8 cellular contexts compared by ENCODE assay signal in genomic region chr20:58870293-58871014, GRCh38. TPM values are rescaled to one million over a fixed set of nuclear protein-coding genes. Genes with fewer than 3 reads are reported as not detected.
DNase-seq lines count a peak whose midpoint lies in the region; ATAC-seq, FAIRE-seq and TF ChIP-seq lines count a peak whose summit lies in the region.

No MANE protein-coding gene starts in this region.

- no peak overlapping the region for H3K9ac ChIP-seq in PC-3 (ENCODE audit: low read length)

- BruUV-seq in PC-3 (replicated peaks; lab: Mats Ljungman, UMichigan): no TSS peak

- H3K4me2 ChIP-seq in PC-3 (ENCODE audit: low read length): peak overlapping the region; percentile 24

- CTCF ChIA-PET in PC-3 (lab: Charles Lee): interaction anchor here (0.6 to 1.0 kb wide), 4 partner anchors 16 to 585 kb away, joined by 3 to 5 read pairs (median 4); partner anchors contain the start of gene ATP5F1E

- peak overlapping the region; percentile 29 for H2AFZ ChIP-seq in PC-3 (ENCODE audit: low read length)

- TF ChIP-seq CTCF in PC-3 (conservative IDR thresholded peaks at IDR 0.05; ENCODE audit: low read depth, low read length) (peak; percentile 98), neutrophil (IDR thresholded peaks at IDR 0.05) (peak; percentile 79)

- H3F3A ChIP-seq in PC-3 (ENCODE audit: low read length, unreplicated experiment): no peaks in the 10 kb centered on the region

- intact Hi-C loops in PC-3 (cut with micrococcal nuclease): loop anchor here (1.0 to 2.0 kb wide), 4 partner anchors 20 to 626 kb away; no protein-coding TSS in a partner anchor

- H3K36me3 ChIP-seq in PC-3 (ENCODE audit: low read depth, low read length): no peaks in the 10 kb centered on the region
- no peaks in the 10 kb centered on the region for H3K36me3 ChIP-seq in neutrophil

- FAIRE-seq in HTR-8/SVneo (lab: Jason Lieb, UNC): peak; percentile 93

- H3K27ac ChIP-seq in PC-3 (ENCODE audit: low read length) (0 out of 2 replicates have a peak overlapping the region, but pooled peaks have one; percentile 3), neutrophil (no peak overlapping the region)

- POLR2A ChIA-PET in PC-3 (lab: Charles Lee; ENCODE audit: unreplicated experiment): interaction anchor here (0.7 kb wide), 1 partner anchor 68 kb away, joined by 4 read pairs; no protein-coding TSS in a partner anchor

- peak; percentile 33 for DNase-seq in DMS114 treated with DMSO at 0.1 percent for 48 hours (lab: John Stamatoyannopoulos, UW; ENCODE audit: unreplicated experiment)
- DNase-seq in HTR-8/SVneo (ENCODE audit: insufficient read length, low spot score): peak; percentile 96
- DNase-seq in PC-3: peak; percentile 91
- peak; percentile 39 for DNase-seq in activated T-helper 1 cell treated with Interleukin-2 at 50 U/mL for 16 hours (ENCODE audit: low read depth)
- peak; percentile 36 for DNase-seq in fibroblast of the conjunctiva (ENCODE audit: low read depth)

- H3K27me3 ChIP-seq in PC-3 (ENCODE audit: low read length) (no peaks in the 10 kb centered on the region), neutrophil (peaks cover 45% of the 10 kb centered on the region)

- H3K4me1 ChIP-seq in PC-3 (ENCODE audit: insufficient read depth, low read length): peaks cover 14% of the 10 kb centered on the region
- no peaks in the 10 kb centered on the region for H3K4me1 ChIP-seq in neutrophil (ENCODE audit: control insufficient read depth in 1 of 2, insufficient read depth in 1 of 2, low read depth in 1 of 2, low read length in 1 of 2)

- no peaks in the 10 kb centered on the region for H3K79me2 ChIP-seq in PC-3 (ENCODE audit: low read length)

- H3K4me3 ChIP-seq in PC-3 (ENCODE audit: low read length): no peak overlapping the region
- H3K4me3 ChIP-seq in neutrophil (ENCODE audit: low read depth in 1 of 2, low read length in 1 of 2): no peak overlapping the region

- peak; percentile 96 for ATAC-seq in PC-3
- ATAC-seq in GM21619 (IDR thresholded peaks at IDR 0.05; ENCODE audit: unreplicated experiment): no peak
- no peak for ATAC-seq in GM21717 (IDR thresholded peaks at IDR 0.05; ENCODE audit: unreplicated experiment)

- no peaks in the 10 kb centered on the region for H3K9me2 ChIP-seq in PC-3 (replicated peaks; ENCODE audit: low read length)

- H4K20me1 ChIP-seq in PC-3 (ENCODE audit: low read length): no peaks in the 10 kb centered on the region

- H3K9me3 ChIP-seq in PC-3 (ENCODE audit: low read length) (no peaks in the 10 kb centered on the region), neutrophil (no peaks in the 10 kb centered on the region)

RNA-seq across cellular contexts. Expression of gene GNAS, which starts 17.9 kb away (rescaled TPM):
- 694 and 822 TPM in 2 replicates for total RNA-seq in PC-3 (2014; rRNA removed)

RNA-seq across cellular contexts. Expression of gene GNAS-AS1, which starts 19.8 kb away (rescaled TPM):
- total RNA-seq in PC-3 (2014; rRNA removed): 0.11 TPM in 1 of 2 replicates, not detected in the other

Comparison
In these comparisons a context has a peak if more than half of its experiments do, and no peak if none do; other contexts are left out.
1. DNase-seq: peak in every context shown above with its lines; median percentile 96 in HTR-8/SVneo; 91 in PC-3; 39 in activated T-helper 1 cell treated with Interleukin-2 at 50 U/mL for 16 hours; 36 in fibroblast of the conjunctiva; 33 in DMS114 treated with DMSO at 0.1 percent for 48 hours.